In the genomic region with DNA sequence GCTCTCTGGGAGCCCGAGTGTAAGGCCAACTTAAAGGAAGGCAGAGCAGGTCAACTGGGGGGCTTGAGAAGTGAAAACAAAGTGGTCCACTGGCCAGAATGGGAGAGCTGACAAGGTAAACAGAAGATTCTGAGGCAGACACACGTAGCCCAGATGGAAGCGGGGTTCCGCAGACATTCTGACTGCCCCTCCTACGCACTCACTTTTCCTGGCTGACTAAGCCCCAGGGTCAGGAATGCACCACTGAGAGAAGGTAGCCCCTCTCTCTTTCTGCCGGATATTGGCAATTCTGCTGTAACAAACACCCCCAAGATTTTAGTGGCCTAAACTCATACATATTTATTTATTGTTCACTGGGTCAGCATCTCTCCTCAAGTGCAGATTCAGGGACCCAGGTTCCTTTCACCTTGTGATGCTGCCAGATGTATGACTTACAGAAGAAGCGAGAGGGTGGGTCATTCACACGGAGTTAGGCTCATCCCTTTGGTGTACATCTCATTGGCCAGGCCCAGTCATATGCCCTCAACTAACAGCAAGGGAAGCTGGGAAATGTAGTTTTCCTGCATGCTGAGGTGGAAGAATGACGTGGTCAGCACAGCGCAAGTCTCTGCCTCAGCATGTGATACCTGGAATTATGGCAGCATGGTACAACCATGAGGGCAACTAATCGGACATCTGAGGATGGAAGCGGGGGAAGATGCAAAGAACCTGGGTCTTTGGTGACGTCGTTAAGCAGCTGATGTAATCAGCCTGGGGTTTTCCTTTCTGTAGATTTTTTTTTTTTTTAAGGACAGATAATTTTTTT, we compare ENCODE assay signal across 9 cellular contexts. TPM values are rescaled to one million over a fixed set of nuclear protein-coding genes. Genes with fewer than 3 reads are reported as not detected.
DNase-seq lines count a peak whose midpoint lies in the region; ATAC-seq and TF ChIP-seq lines count a peak whose summit lies in the region.
"Had no signal": no experiment of that assay in that cellular context is flagged by ENCODE, and none has a peak within 500 bp of the region (broad histone marks: within the 10 kb centered on the region; RNA-seq: fewer than 3 reads in every experiment).

No MANE protein-coding gene starts in this region.

- no peak overlapping the region for H3K18ac ChIP-seq in mesendoderm (ENCODE audit: low read length)

- no peak for TF ChIP-seq POLR2A in stomach (IDR thresholded peaks at IDR 0.05)

- peaks cover 6% of the 10 kb centered on the region; the same call in 1 of the 2 replicates for H3K4me1 ChIP-seq in DOHH2 (ENCODE audit: control insufficient read depth, low read length)
- no peaks in the 10 kb centered on the region for H3K4me1 ChIP-seq in effector memory CD4-positive, alpha-beta T cell (ENCODE audit: control insufficient read depth, insufficient read depth, low read length, poor library complexity, severe bottlenecking)
- H3K4me1 ChIP-seq in mesendoderm (ENCODE audit: control insufficient read depth, low read depth, low read length) = no peaks in the 10 kb centered on the region
- H3K4me1 ChIP-seq in stomach = peaks cover 0 to 6% (median 2%) of the 10 kb centered on the region in 4 donors

- H3K36me3 Mint-ChIP-seq in activated CD4-positive, alpha-beta T cell treated with anti-CD3 and anti-CD28 coated beads, Interleukin-2, amount 10 ng/mL, durations not matched to agents 24 days and 14 days (ENCODE audit: low read depth) = peaks cover 2% of the 10 kb centered on the region

- TF ChIP-seq CTCF in DOHH2 (IDR thresholded peaks at IDR 0.05; ENCODE audit: low read depth, low read length, poor library complexity, severe bottlenecking) (no peak), stomach (IDR thresholded peaks at IDR 0.05) (no peak)

- ATAC-seq in GM21717 (IDR thresholded peaks at IDR 0.05; ENCODE audit: unreplicated experiment) = peak; percentile 54

- peak; percentile 60 for DNase-seq in M059J (ENCODE audit: low read depth)
- DNase-seq in activated CD4-positive, alpha-beta T cell treated with anti-CD3 and anti-CD28 coated beads, Interleukin-2, amount 10 ng/mL, durations not matched to agents 24 days and 14 days = peak; percentile 82
- DNase-seq in effector memory CD4-positive, alpha-beta T cell = peak; percentile 22 to 32 (median 23)
- peak; percentile 96 for DNase-seq in mesendoderm
- peak; percentile 33 for DNase-seq in stomach
- no peak for DNase-seq in NCI-H1105 (lab: John Stamatoyannopoulos, UW)

- H2BK5ac ChIP-seq in mesendoderm (ENCODE audit: low read length) = no peak overlapping the region

- H3K36me3 ChIP-seq in DOHH2 (ENCODE audit: control insufficient read depth, low read length) (no peaks in the 10 kb centered on the region), mesendoderm (ENCODE audit: control insufficient read depth, insufficient read depth, low read length) (no peaks in the 10 kb centered on the region), stomach (no peaks in the 10 kb centered on the region)
- H3K36me3 ChIP-seq in effector memory CD4-positive, alpha-beta T cell (ENCODE audit: control insufficient read depth, insufficient read depth, low read length) = no peaks in the 10 kb centered on the region
- H3K36me3 ChIP-seq: SJSA1 had no signal

- no peak overlapping the region for H2BK15ac ChIP-seq in mesendoderm (replicated peaks; ENCODE audit: low read depth)

- peak overlapping the region; percentile 48 for H3K4me2 ChIP-seq in DOHH2 (ENCODE audit: low read length)
- no peak overlapping the region for H3K4me2 ChIP-seq in mesendoderm (ENCODE audit: low read length)

- WGBS in mesendoderm (ENCODE audit: extremely low coverage, insufficient coverage, low lambda C conversion rate) = no CpG with 5 or more reads among the region's 14 CpGs
- WGBS in stomach, 5 donors = 49 to 55% (median 51%) methylated on average over 14 of the region's 14 CpGs

- H3K27me3 Mint-ChIP-seq in activated CD4-positive, alpha-beta T cell treated with anti-CD3 and anti-CD28 coated beads, Interleukin-2, amount 10 ng/mL, durations not matched to agents 24 days and 14 days = no peaks in the 10 kb centered on the region

- H3F3A ChIP-seq in DOHH2 (ENCODE audit: control insufficient read depth, insufficient read depth) = no peaks in the 10 kb centered on the region

- H3K4ac ChIP-seq in mesendoderm (ENCODE audit: low read depth, low read length) = no peak overlapping the region

- H3K23ac ChIP-seq in mesendoderm (ENCODE audit: low read length) = no peak overlapping the region

- no peak overlapping the region for H3K27ac ChIP-seq in DOHH2 (ENCODE audit: low read depth, low read length)
- H3K27ac ChIP-seq in effector memory CD4-positive, alpha-beta T cell (ENCODE audit: insufficient read depth, low read length, poor library complexity, severe bottlenecking) = no peak overlapping the region
- no peak overlapping the region for H3K27ac ChIP-seq in mesendoderm (ENCODE audit: low read depth, low read length)
- H3K27ac ChIP-seq in stomach = no peak overlapping the region
- H3K27ac ChIP-seq: SJSA1 had no signal

- no peak for TF ChIP-seq EP300 in stomach (IDR thresholded peaks at IDR 0.05)

- intact Hi-C loops in activated CD4-positive, alpha-beta T cell treated with anti-CD3 and anti-CD28 coated beads, Interleukin-2, amount 10 ng/mL, durations not matched to agents 24 days and 14 days (cut with micrococcal nuclease) = loop anchor here (1.0 to 5.0 kb wide), 2 partner anchors 47 to 82 kb away; no protein-coding TSS in a partner anchor
- intact Hi-C loops in stomach (cut with DNase I; ENCODE audit: low total_unique reads) = no loop called here

- H2AK5ac ChIP-seq in mesendoderm (ENCODE audit: low read length) = no peak overlapping the region

- H3K79me1 ChIP-seq in mesendoderm (ENCODE audit: low read length) = no peaks in the 10 kb centered on the region

- H3K9me3 ChIP-seq in DOHH2 (ENCODE audit: control insufficient read depth, insufficient read depth, low read length) (no peaks in the 10 kb centered on the region), stomach (no peaks in the 10 kb centered on the region)
- no peaks in the 10 kb centered on the region for H3K9me3 ChIP-seq in effector memory CD4-positive, alpha-beta T cell (ENCODE audit: control insufficient read depth, low read length)
- H3K9me3 ChIP-seq: SJSA1 had no signal

- H4K8ac ChIP-seq in mesendoderm (ENCODE audit: low read depth, low read length) = no peak overlapping the region

- H3K9me3 Mint-ChIP-seq in activated CD4-positive, alpha-beta T cell treated with anti-CD3 and anti-CD28 coated beads, Interleukin-2, amount 10 ng/mL, durations not matched to agents 24 days and 14 days = peaks cover 12% of the 10 kb centered on the region

- H3K4me1 Mint-ChIP-seq in activated CD4-positive, alpha-beta T cell treated with anti-CD3 and anti-CD28 coated beads, Interleukin-2, amount 10 ng/mL, durations not matched to agents 24 days and 14 days = peaks cover 23% of the 10 kb centered on the region

- H4K5ac ChIP-seq in mesendoderm (ENCODE audit: low read length) = no peak overlapping the region

- H3K4me3 Mint-ChIP-seq in activated CD4-positive, alpha-beta T cell treated with anti-CD3 and anti-CD28 coated beads, Interleukin-2, amount 10 ng/mL, durations not matched to agents 24 days and 14 days = peak overlapping the region; percentile 3

- H3K56ac ChIP-seq in mesendoderm (ENCODE audit: low read length) = no peak overlapping the region

- H3K27me3 ChIP-seq in DOHH2 (ENCODE audit: control insufficient read depth, low read length) (no peaks in the 10 kb centered on the region), mesendoderm (ENCODE audit: insufficient read depth, low read length, poor library complexity) (no peaks in the 10 kb centered on the region), stomach (no peaks in the 10 kb centered on the region)
- no peaks in the 10 kb centered on the region for H3K27me3 ChIP-seq in effector memory CD4-positive, alpha-beta T cell (replicated peaks; ENCODE audit: control insufficient read depth, insufficient read depth, low read length, poor library complexity, severe bottlenecking)
- H3K27me3 ChIP-seq: SJSA1 had no signal

- H3K79me2 ChIP-seq in DOHH2 (ENCODE audit: control insufficient read depth, low read length) = no peaks in the 10 kb centered on the region
- H3K79me2 ChIP-seq in mesendoderm (ENCODE audit: control insufficient read depth, insufficient read depth, low read length) = no peaks in the 10 kb centered on the region

- no peak overlapping the region for H2BK120ac ChIP-seq in mesendoderm (ENCODE audit: low read depth, low read length)

- H3K9me2 ChIP-seq in DOHH2 (replicated peaks; ENCODE audit: control insufficient read depth, low read length) = no peaks in the 10 kb centered on the region

- H4K20me1 ChIP-seq in DOHH2 (ENCODE audit: control insufficient read depth, insufficient read depth, low read depth, low read length) = no peaks in the 10 kb centered on the region

- H3K4me3 ChIP-seq in DOHH2 (ENCODE audit: low read length) (peak overlapping the region; percentile 26), mesendoderm (ENCODE audit: low read length) (no peak overlapping the region), stomach (no peak overlapping the region)
- H3K4me3 ChIP-seq in effector memory CD4-positive, alpha-beta T cell (ENCODE audit: insufficient read depth, low read depth, low read length, poor library complexity, severe bottlenecking) = no peak overlapping the region
- H3K4me3 ChIP-seq: SJSA1 had no signal

- no peak overlapping the region for H3K9ac ChIP-seq in mesendoderm (ENCODE audit: low read length)

- H3K27ac Mint-ChIP-seq in activated CD4-positive, alpha-beta T cell treated with anti-CD3 and anti-CD28 coated beads, Interleukin-2, amount 10 ng/mL, durations not matched to agents 24 days and 14 days = peak overlapping the region; percentile 54

RNA-seq across cellular contexts. Expression of gene MRPS6, which starts 43.5 kb away (rescaled TPM):
- total RNA-seq in M059J (2014; rRNA removed; shearing (Covaris generic)) = 46.3 and 72.1 TPM in 2 replicates
- total RNA-seq in activated CD4-positive, alpha-beta T cell treated with anti-CD3 and anti-CD28 coated beads, Interleukin-2, amount 10 ng/mL, durations not matched to agents 24 days and 14 days = 151 and 154 TPM in 2 replicates
- 190 TPM for polyA plus RNA-seq in mesendoderm (2013, experiment 1 of 2)
- polyA plus RNA-seq in mesendoderm (2013, experiment 2 of 2) = 187 TPM
- total RNA-seq in stomach = 100 to 1,000 TPM in 1 of 5 donors, 10 to 100 TPM in 4; 21.3 to 219 (median 46.8) TPM
- 10 to 100 TPM; 50.1 to 68.8 (median 52.5) TPM for polyA plus RNA-seq in stomach

RNA-seq across cellular contexts. Expression of gene SLC5A3, which starts 43.5 kb away (rescaled TPM):
- total RNA-seq in M059J (2014; rRNA removed; shearing (Covaris generic)) = 21.8 and 33.2 TPM in 2 replicates
- total RNA-seq in activated CD4-positive, alpha-beta T cell treated with anti-CD3 and anti-CD28 coated beads, Interleukin-2, amount 10 ng/mL, durations not matched to agents 24 days and 14 days = 52.8 and 55.4 TPM in 2 replicates
- 2.9 TPM for polyA plus RNA-seq in mesendoderm (2013, experiment 1 of 2)
- polyA plus RNA-seq in mesendoderm (2013, experiment 2 of 2) = 2.9 TPM
- total RNA-seq in stomach = 10 to 100 TPM; 13.0 to 38.9 (median 17.2) TPM
- 1 to 10 TPM in 1 of 3 donors, under 1 TPM in 2; 0.46 to 1.7 (median 0.87) TPM for polyA plus RNA-seq in stomach
